In the genomic region with DNA sequence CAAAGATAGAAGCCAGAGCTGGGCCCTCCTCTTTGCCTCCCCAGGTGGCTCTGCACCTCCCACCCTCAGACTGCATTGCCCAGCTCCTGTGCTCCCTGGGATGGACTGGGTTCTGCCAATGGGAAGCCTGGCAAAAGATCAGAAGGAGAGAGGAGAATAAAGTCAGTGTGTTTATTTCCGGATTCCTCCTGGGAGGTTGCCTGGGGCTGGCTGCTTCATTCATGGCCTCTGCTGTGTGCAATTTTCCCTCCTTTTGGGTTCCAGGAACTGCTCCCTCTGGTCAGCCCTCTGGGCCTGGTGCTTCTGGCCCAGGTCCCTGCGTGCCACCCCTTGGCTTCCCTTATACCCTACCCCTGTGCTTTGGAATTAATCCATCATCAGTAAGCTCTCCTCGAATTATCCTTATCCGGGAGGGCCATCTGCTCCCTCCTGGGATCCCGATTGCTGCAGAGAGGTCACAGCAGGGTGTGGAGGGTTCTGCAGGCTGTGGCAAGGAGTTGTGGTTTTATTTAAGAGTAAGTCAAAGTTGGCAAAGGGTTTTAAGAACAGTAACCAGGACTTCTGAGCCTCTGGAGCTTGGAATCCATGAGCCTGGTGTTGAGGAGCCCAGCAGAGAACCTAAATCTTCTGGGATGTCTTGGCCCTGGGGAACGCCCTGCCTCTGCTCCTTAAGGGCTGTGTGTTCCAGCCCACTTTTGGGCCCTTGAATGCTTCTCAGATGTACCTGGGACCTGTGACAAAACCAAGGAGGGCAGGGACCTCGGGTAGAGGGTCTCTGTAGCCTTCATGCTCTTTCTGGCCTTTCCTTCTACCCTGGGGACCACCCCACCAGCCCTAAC, we compare ENCODE assay signal across 11 cellular contexts. TPM values are rescaled to one million over a fixed set of nuclear protein-coding genes. Genes with fewer than 3 reads are reported as not detected.
DNase-seq lines count a peak whose midpoint lies in the region; ATAC-seq, FAIRE-seq and TF ChIP-seq lines count a peak whose summit lies in the region.
"Had no signal": no experiment of that assay in that cellular context is flagged by ENCODE, and none has a peak within 500 bp of the region (broad histone marks: within the 10 kb centered on the region; RNA-seq: fewer than 3 reads in every experiment).

No MANE protein-coding gene starts in this region.

- intact Hi-C loops in activated CD4-positive, alpha-beta T cell treated with anti-CD3 and anti-CD28 coated beads for 36 hours (cut with DNase I, micrococcal nuclease), result loop anchor here in 1 of 2 experiments (1.0 to 5.0 kb wide), 4 partner anchors 30 to 887 kb away; partner anchors contain the start of gene LPCAT2
- intact Hi-C loops in MCF 10A (cut with micrococcal nuclease), result no loop called here
- intact Hi-C loops in aorta (cut with DNase I), result loop anchor here in 1 of 2 donors (10.0 kb wide), 1 partner anchor 724 kb away; the partner anchor contains the start of gene GNAO1

- H3K9ac ChIP-seq in keratinocyte (ENCODE audit: control insufficient read depth, extremely low read depth, insufficient read depth, low read length), result peak overlapping the region; percentile 39

- no peaks in the 10 kb centered on the region for H3K27me3 ChIP-seq in keratinocyte (ENCODE audit: control insufficient read depth, extremely low read depth, insufficient read depth, low read length)
- no peaks in the 10 kb centered on the region for H3K27me3 ChIP-seq in aorta (ENCODE audit: control insufficient read depth in 1 of 2, insufficient read depth in 2 of 2, low read length in 1 of 2)

- H3K4me3 ChIP-seq in keratinocyte (ENCODE audit: control insufficient read depth in 2 of 3, extremely low read depth in 1 of 3, insufficient read depth in 2 of 3, low read depth in 1 of 3, low read length in 3 of 3), result peak overlapping the region in 2 of 3 experiments; percentile 9 to 41
- no peak overlapping the region for H3K4me3 ChIP-seq in aorta (ENCODE audit: low read length in 2 of 2)

- H3K9me1 ChIP-seq in keratinocyte (ENCODE audit: control insufficient read depth, extremely low read depth, insufficient read depth, low read length), result no peaks in the 10 kb centered on the region

- ATAC-seq in activated CD4-positive, alpha-beta T cell treated with anti-CD3 and anti-CD28 coated beads for 36 hours, result peak; percentile 23
- ATAC-seq in aorta (ENCODE audit: low FRiP score), result peak; percentile 55
- no peak for ATAC-seq in GM18858 (IDR thresholded peaks at IDR 0.05; ENCODE audit: unreplicated experiment)

- no peaks in the 10 kb centered on the region for H3K36me3 Mint-ChIP-seq in activated CD4-positive, alpha-beta T cell treated with anti-CD3 and anti-CD28 coated beads for 36 hours (ENCODE audit: low read depth)
- H3K36me3 Mint-ChIP-seq in MCF 10A (ENCODE audit: insufficient read depth, unreplicated experiment), result no peaks in the 10 kb centered on the region
- H3K36me3 Mint-ChIP-seq: brain had no signal

- peak overlapping the region; percentile 72 for H2AFZ ChIP-seq in keratinocyte (ENCODE audit: control insufficient read depth, low read length)

- peaks cover 18% of the 10 kb centered on the region for H3K4me1 Mint-ChIP-seq in activated CD4-positive, alpha-beta T cell treated with anti-CD3 and anti-CD28 coated beads for 36 hours
- H3K4me1 Mint-ChIP-seq in MCF 10A (ENCODE audit: insufficient read depth, unreplicated experiment), result peaks cover 27% of the 10 kb centered on the region
- H3K4me1 Mint-ChIP-seq: brain had no signal

- H3K27ac Mint-ChIP-seq in activated CD4-positive, alpha-beta T cell treated with anti-CD3 and anti-CD28 coated beads for 36 hours, result peak overlapping the region; percentile 62
- peak overlapping the region; percentile 46 for H3K27ac Mint-ChIP-seq in MCF 10A (ENCODE audit: low read depth, unreplicated experiment)
- H3K27ac Mint-ChIP-seq: brain had no signal

- dilution Hi-C loops in keratinocyte (cut with MboI; ENCODE audit: extremely low pct_ligation_motif_present, low sequenced_read_pairs), result no loop called here

- H3K27me3 Mint-ChIP-seq in activated CD4-positive, alpha-beta T cell treated with anti-CD3 and anti-CD28 coated beads for 36 hours, result peaks cover 16% of the 10 kb centered on the region
- H3K27me3 Mint-ChIP-seq in MCF 10A (ENCODE audit: insufficient read depth, unreplicated experiment), result no peaks in the 10 kb centered on the region

- H3K9me3 ChIP-seq in keratinocyte (ENCODE audit: control insufficient read depth, low read depth, low read length) (no peaks in the 10 kb centered on the region), aorta (ENCODE audit: control insufficient read depth, low read length) (no peaks in the 10 kb centered on the region)

- H3K4me1 ChIP-seq in keratinocyte (ENCODE audit: control insufficient read depth, extremely low read depth, insufficient read depth, low read length) (peaks cover 30% of the 10 kb centered on the region), aorta (ENCODE audit: control insufficient read depth in 1 of 2, insufficient read depth in 2 of 2, low read length in 2 of 2) (peaks cover 0 to 2% of the 10 kb centered on the region in 2 donors)

- DNase-seq in activated CD4-positive, alpha-beta T cell treated with anti-CD3 and anti-CD28 coated beads for 36 hours, result no peak
- no peak for DNase-seq in activated CD4-positive, alpha-beta T cell treated with anti-CD3 and anti-CD28 coated beads, Interleukin-2, amount 50 U/mL, for 1 hour
- DNase-seq in MCF 10A (ENCODE audit: unreplicated experiment) (peak; percentile 82), keratinocyte (ENCODE audit: low read depth, low spot score) (peak; percentile 13), aorta (peak in 1 of 2 donors; percentile 65), hippocampal formation (lab: John Stamatoyannopoulos, UW) (no peak)
- DNase-seq in activated T-cell treated with anti-CD3 and anti-CD28 coated beads, Interleukin-2, amount 50 U/mL, for 1 hour, result no peak
- DNase-seq: NCI-H187 had no signal

- CTCF ChIA-PET in activated CD4-positive, alpha-beta T cell treated with anti-CD3 and anti-CD28 coated beads for 36 hours (lab: Charles Lee), result interaction anchor here (0.7 to 3.7 kb wide), 3 partner anchors 9 to 232 kb away, joined by 4 to 18 read pairs (median 5); no protein-coding TSS in a partner anchor
- CTCF ChIA-PET in MCF 10A (lab: Yijun Ruan, JAX), result interaction anchor here (0.6 to 21.5 kb wide), 7 partner anchors 25 to 265 kb away, joined by 3 to 619 read pairs (median 6); partner anchors contain the start of gene CAPNS2

- POLR2A ChIA-PET in activated CD4-positive, alpha-beta T cell treated with anti-CD3 and anti-CD28 coated beads for 36 hours (lab: Charles Lee), result interaction anchor here (0.6 kb wide), 1 partner anchor 1464 kb away, joined by 3 read pairs; no protein-coding TSS in a partner anchor
- POLR2A ChIA-PET in MCF 10A (lab: Yijun Ruan, JAX), result interaction anchor here (0.8 to 1.7 kb wide), 16 partner anchors 9 to 537 kb away, joined by 3 to 6 read pairs (median 3); no protein-coding TSS in a partner anchor

- BruUV-seq in MCF 10A (replicated peaks; lab: Mats Ljungman, UMichigan), result no TSS peak

- no peaks in the 10 kb centered on the region for H3K36me3 ChIP-seq in keratinocyte (ENCODE audit: control insufficient read depth in 2 of 2, extremely low read depth in 1 of 2, insufficient read depth in 2 of 2, low read length in 2 of 2)
- H3K36me3 ChIP-seq in aorta (ENCODE audit: control insufficient read depth in 1 of 2, insufficient read depth in 2 of 2, low read length in 1 of 2), result no peaks in the 10 kb centered on the region

- no peaks in the 10 kb centered on the region for H4K20me1 ChIP-seq in keratinocyte (ENCODE audit: control insufficient read depth, extremely low read depth, insufficient read depth, low read length)

- WGBS in aorta, 2 donors, result 29 to 30% methylated on average over 7 of the region's 7 CpGs

- TF ChIP-seq CTCF in MCF 10A (IDR thresholded peaks at IDR 0.05; ENCODE audit: unreplicated experiment) (no peak), keratinocyte (optimal IDR thresholded peaks at IDR 0.05 in 1 of 3, IDR thresholded peaks at IDR 0.05 in 1 of 3, conservative IDR thresholded peaks at IDR 0.05 in 1 of 3; ENCODE audit: extremely low read depth in 1 of 3, insufficient read depth in 2 of 3, low read length in 3 of 3) (no peak)

- peak; percentile 94 for FAIRE-seq in keratinocyte (lab: Jason Lieb, UNC)
- FAIRE-seq: GM18507 had no signal

- H3K79me2 ChIP-seq in keratinocyte (ENCODE audit: control insufficient read depth, insufficient read depth, low read length), result no peaks in the 10 kb centered on the region

- H3K4me2 ChIP-seq in keratinocyte (ENCODE audit: control insufficient read depth, extremely low read depth, insufficient read depth, low read depth, low read length), result peak overlapping the region; percentile 80

- H3K4me3 Mint-ChIP-seq in activated CD4-positive, alpha-beta T cell treated with anti-CD3 and anti-CD28 coated beads for 36 hours, result no peak overlapping the region
- H3K4me3 Mint-ChIP-seq in MCF 10A (ENCODE audit: unreplicated experiment), result peak overlapping the region; percentile 45
- H3K4me3 Mint-ChIP-seq: brain had no signal

- peak overlapping the region; percentile 73 for H3K27ac ChIP-seq in keratinocyte (ENCODE audit: control insufficient read depth, insufficient read depth, low read length)
- peak overlapping the region in 1 of 2 donors; percentile 41 for H3K27ac ChIP-seq in aorta (ENCODE audit: low read depth in 1 of 2, low read length in 2 of 2)

- H3K9me3 Mint-ChIP-seq in activated CD4-positive, alpha-beta T cell treated with anti-CD3 and anti-CD28 coated beads for 36 hours (ENCODE audit: low read depth), result peaks cover 2% of the 10 kb centered on the region
- H3K9me3 Mint-ChIP-seq in MCF 10A (ENCODE audit: unreplicated experiment), result no peaks in the 10 kb centered on the region
- H3K9me3 Mint-ChIP-seq: brain had no signal

RNA-seq across cellular contexts. Expression of gene MMP2, which starts 8.2 kb away (rescaled TPM):
- total RNA-seq in activated CD4-positive, alpha-beta T cell treated with anti-CD3 and anti-CD28 coated beads for 36 hours, result not detected
- total RNA-seq in MCF 10A (2022), result 3.3 and 3.7 TPM in 2 replicates
- polyA plus RNA-seq in keratinocyte, result 54.5 to 116 TPM (median 59.2 TPM) in 3 replicates
- 4.4 TPM for polyA plus RNA-seq in keratinocyte (2011; ENCODE audit: low read depth)
- polyA plus RNA-seq in keratinocyte (2011; cell fraction: cytosol; rRNA removed), result 38.6 and 47.6 TPM in 2 replicates
- 76.5 and 87.0 TPM in 2 replicates for polyA plus RNA-seq in keratinocyte (2011; cell fraction: nucleus; rRNA removed)
- 2.6 and 96.3 TPM in 2 replicates for polyA plus RNA-seq in keratinocyte (2012; ENCODE audit: low replicate concordance)
- 113 to 159 TPM (median 124 TPM) in 3 replicates for polyA minus RNA-seq in keratinocyte
- polyA minus RNA-seq in keratinocyte (2011; cell fraction: cytosol; rRNA and poly(A)+ RNA removed), result 68.7 TPM
- 96.4 and 150 TPM in 2 replicates for polyA minus RNA-seq in keratinocyte (2011; cell fraction: nucleus; rRNA and poly(A)+ RNA removed)
- 100 to 1,000 TPM; 261 to 731 TPM for total RNA-seq in aorta
- polyA plus RNA-seq in aorta, result 100 to 1,000 TPM in 1 of 2 donors, 10 to 100 TPM in 1; 33.2 to 129 TPM

RNA-seq across cellular contexts. Expression of gene LPCAT2, which starts 38.1 kb away (rescaled TPM):
- under 1 TPM; 0.37 to 0.59 TPM for total RNA-seq in activated CD4-positive, alpha-beta T cell treated with anti-CD3 and anti-CD28 coated beads for 36 hours
- total RNA-seq in MCF 10A (2022) (10.7 and 11.7 TPM in 2 replicates), aorta (10 to 100 TPM; 17.6 to 36.6 TPM)
- polyA plus RNA-seq in keratinocyte (34.2 to 54.4 TPM (median 45.6 TPM) in 3 replicates), aorta (10 to 100 TPM; 14.8 to 17.2 TPM)
- polyA plus RNA-seq in keratinocyte (2011; ENCODE audit: low read depth), result 25.8 TPM
- 10.9 and 27.6 TPM in 2 replicates for polyA plus RNA-seq in keratinocyte (2011; cell fraction: cytosol; rRNA removed)
- 46.1 and 58.3 TPM in 2 replicates for polyA plus RNA-seq in keratinocyte (2011; cell fraction: nucleus; rRNA removed)
- polyA plus RNA-seq in keratinocyte (2012; ENCODE audit: low replicate concordance), result 23.6 and 46.0 TPM in 2 replicates
- polyA minus RNA-seq in keratinocyte, result 19.9 to 31.9 TPM (median 22.2 TPM) in 3 replicates
- polyA minus RNA-seq in keratinocyte (2011; cell fraction: cytosol; rRNA and poly(A)+ RNA removed), result 29.7 TPM
- polyA minus RNA-seq in keratinocyte (2011; cell fraction: nucleus; rRNA and poly(A)+ RNA removed), result 65.9 and 91.0 TPM in 2 replicates

Comparison
In these comparisons a context has a peak if more than half of its experiments do, and no peak if none do; other contexts are left out.
1. DNase-seq: peak in MCF 10A (single experiment) and keratinocyte (single experiment); none in activated CD4-positive, alpha-beta T cell treated with anti-CD3 and anti-CD28 coated beads for 36 hours (single experiment), activated CD4-positive, alpha-beta T cell treated with anti-CD3 and anti-CD28 coated beads, Interleukin-2, amount 50 U/mL, for 1 hour (single experiment), hippocampal formation (0 of 2) and activated T-cell treated with anti-CD3 and anti-CD28 coated beads, Interleukin-2, amount 50 U/mL, for 1 hour (single experiment).
2. H3K4me3 ChIP-seq: peak in keratinocyte (2 of 3); none in aorta (0 of 2).
3. RNA of gene MMP2, which starts 8.2 kb away (total RNA-seq): 261 to 731 TPM in aorta; 3.3 to 3.7 TPM in MCF 10A and not detected in activated CD4-positive, alpha-beta T cell treated with anti-CD3 and anti-CD28 coated beads for 36 hours; every median in the first group is over 10 times any median in the second.